In the genomic region with DNA sequence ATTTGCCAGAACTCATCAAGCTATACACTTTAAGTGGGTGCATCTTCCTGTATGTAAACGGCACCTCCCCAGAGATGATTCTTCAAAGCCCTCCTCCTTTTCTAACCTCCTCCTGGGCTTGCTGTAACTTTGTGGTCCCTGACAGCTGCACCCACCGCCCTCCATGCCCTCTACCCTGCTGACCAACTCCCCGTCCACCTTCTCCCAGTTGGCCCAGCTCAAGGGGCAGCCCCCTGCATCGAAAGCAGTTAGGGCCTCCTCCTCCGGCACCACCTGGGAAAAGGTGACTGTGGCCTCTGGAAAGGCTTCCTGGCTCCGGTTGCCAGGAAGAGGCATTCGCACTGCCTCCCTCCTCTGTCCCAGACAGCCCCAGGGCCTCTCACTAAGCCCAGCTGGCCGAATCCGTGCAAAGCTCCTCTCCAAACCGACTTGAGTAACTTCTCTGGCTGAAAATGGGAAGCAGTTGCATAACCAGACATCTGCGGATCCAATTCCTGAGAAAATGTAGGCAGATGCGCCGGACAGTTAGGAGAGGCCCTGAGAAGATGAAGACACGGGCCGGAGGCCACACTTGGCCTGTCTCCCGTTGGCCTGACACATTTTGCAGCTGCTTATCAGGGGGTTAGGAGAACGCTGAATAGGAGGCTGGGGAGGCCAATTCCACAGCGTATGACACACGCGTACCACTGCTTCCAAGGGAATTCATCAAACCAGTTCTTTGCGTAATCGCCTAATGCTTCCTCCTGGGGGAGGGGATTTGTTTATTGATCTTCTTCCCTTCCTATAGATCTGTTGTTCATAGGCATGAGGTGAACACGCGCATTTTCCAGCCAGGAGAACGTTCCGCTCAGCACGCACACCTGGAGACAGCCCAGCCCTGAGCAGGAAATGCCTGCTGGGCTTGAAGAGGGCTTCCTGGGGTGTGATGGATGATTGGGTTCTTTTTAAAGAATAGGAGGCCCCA, we compare ENCODE assay signal across 10 cellular contexts. TPM values are rescaled to one million over a fixed set of nuclear protein-coding genes. Genes with fewer than 3 reads are reported as not detected.
DNase-seq lines count a peak whose midpoint lies in the region; TF ChIP-seq lines count a peak whose summit lies in the region.
"Had no signal": no experiment of that assay in that cellular context is flagged by ENCODE, and none has a peak within 500 bp of the region (broad histone marks: within the 10 kb centered on the region; RNA-seq: fewer than 3 reads in every experiment).

No MANE protein-coding gene starts in this region.

- H3K4me1 ChIP-seq in ACC112 (ENCODE audit: control insufficient read depth, insufficient read depth, low read length, unreplicated experiment) (peaks cover 38% of the 10 kb centered on the region), endodermal cell (ENCODE audit: control insufficient read depth, insufficient read depth, low read length) (peaks cover 9% of the 10 kb centered on the region), muscle layer of duodenum (ENCODE audit: control insufficient read depth in 1 of 2, insufficient read depth in 2 of 2, low read length in 2 of 2) (no peaks in the 10 kb centered on the region)
- H3K4me1 ChIP-seq: Caco-2 had no signal

- H3K4me1 Mint-ChIP-seq in endodermal cell, result peaks cover 3% of the 10 kb centered on the region

- peak overlapping the region; percentile 2 for H3K4me3 Mint-ChIP-seq in endodermal cell

- H2AFZ ChIP-seq in ACC112 (ENCODE audit: low read length, unreplicated experiment), result no peak overlapping the region

- DNase-seq in NCI-H1092 (lab: John Stamatoyannopoulos, UW) (peak; percentile 33), endodermal cell (no peak), SHP77 treated with DMSO at 0.1 percent for 48 hours (lab: John Stamatoyannopoulos, UW) (no peak), GM10266 (ENCODE audit: extremely low spot score) (no peak)
- no peak for DNase-seq in stimulated activated CD4-positive, alpha-beta T cell treated with anti-CD3 and anti-CD28 coated beads, Interleukin-4, amount 100 ng/mL, for 24 hours
- DNase-seq in activated CD4-positive, alpha-beta T cell treated with anti-CD3 and anti-CD28 coated beads for 48 hours, result no peak
- DNase-seq: Caco-2 had no signal

- peak overlapping the region; percentile 65 for H3K27ac Mint-ChIP-seq in endodermal cell

- no peak for TF ChIP-seq CTCF in endodermal cell (conservative IDR thresholded peaks at IDR 0.05)
- TF ChIP-seq CTCF in GM10266 (IDR thresholded peaks at IDR 0.05; ENCODE audit: control insufficient read depth, insufficient read depth, low read depth, missing control alignments), result no peak

- H3K79me2 ChIP-seq in ACC112 (ENCODE audit: control insufficient read depth, insufficient read depth, low read length, unreplicated experiment), result no peaks in the 10 kb centered on the region

- 74% methylated on average over 22 to 27 of the region's 27 CpGs for WGBS in endodermal cell (ENCODE audit: insufficient coverage in 1 of 2, insufficient read length in 1 of 2), 2 experiments

- H3K36me3 ChIP-seq in ACC112 (ENCODE audit: insufficient read depth, low read length), result no peaks in the 10 kb centered on the region
- H3K36me3 ChIP-seq in endodermal cell (ENCODE audit: control insufficient read depth, insufficient read depth, low read length), result no peaks in the 10 kb centered on the region
- no peaks in the 10 kb centered on the region for H3K36me3 ChIP-seq in muscle layer of duodenum (ENCODE audit: control insufficient read depth in 1 of 2, insufficient read depth in 2 of 2, low read length in 2 of 2)

- peaks cover 2% of the 10 kb centered on the region for H3K9me3 Mint-ChIP-seq in endodermal cell

- H3K27me3 Mint-ChIP-seq in endodermal cell (ENCODE audit: insufficient read depth), result peaks cover 2% of the 10 kb centered on the region

- no peak overlapping the region for H3K9ac ChIP-seq in endodermal cell (ENCODE audit: extremely low read depth, low read length, poor library complexity, severe bottlenecking)

- H3K9me3 ChIP-seq in endodermal cell (ENCODE audit: control insufficient read depth, low read length) (no peaks in the 10 kb centered on the region), muscle layer of duodenum (ENCODE audit: control insufficient read depth in 1 of 2, low read length in 2 of 2) (no peaks in the 10 kb centered on the region)
- H3K9me3 ChIP-seq: Caco-2 had no signal

- H3K27me3 ChIP-seq in ACC112 (ENCODE audit: insufficient read depth, low read length), result no peaks in the 10 kb centered on the region
- no peaks in the 10 kb centered on the region for H3K27me3 ChIP-seq in endodermal cell (ENCODE audit: control insufficient read depth, insufficient read depth, low read length, poor library complexity, severe bottlenecking)
- no peaks in the 10 kb centered on the region for H3K27me3 ChIP-seq in muscle layer of duodenum (ENCODE audit: low read depth, low read length)

- H3K27ac ChIP-seq in ACC112 (ENCODE audit: low read depth, low read length) (peak overlapping the region; percentile 92), endodermal cell (ENCODE audit: low read depth, low read length) (peak overlapping the region; percentile 14), muscle layer of duodenum (ENCODE audit: low read length) (peak overlapping the region; percentile 73)

- no peak overlapping the region for H3K4me3 ChIP-seq in ACC112 (ENCODE audit: low read depth, low read length)
- no peak overlapping the region for H3K4me3 ChIP-seq in endodermal cell (ENCODE audit: low read length)
- no peak overlapping the region for H3K4me3 ChIP-seq in muscle layer of duodenum (ENCODE audit: low read depth in 1 of 2, low read length in 2 of 2)

- H3K36me3 Mint-ChIP-seq in endodermal cell (ENCODE audit: low read depth), result no peaks in the 10 kb centered on the region

RNA-seq across cellular contexts. Expression of gene COL6A2, which starts 48.7 kb away (rescaled TPM):
- 100 to 1,000 TPM; 259 to 377 TPM for total RNA-seq in endodermal cell
- 117 TPM for polyA plus RNA-seq in endodermal cell (2013, experiment 1 of 2)
- polyA plus RNA-seq in endodermal cell (2013, experiment 2 of 2), result 114 TPM
- polyA plus RNA-seq: neural cell had no signal

Comparison
In these comparisons a context has a peak if more than half of its experiments do, and no peak if none do; other contexts are left out.
1. H3K27ac ChIP-seq: peak in every context shown above with its lines; median percentile 92 in ACC112; 73 in muscle layer of duodenum; 14 in endodermal cell.